Comparison of ENCODE assay signal across 12 cellular contexts in the genomic region with DNA sequence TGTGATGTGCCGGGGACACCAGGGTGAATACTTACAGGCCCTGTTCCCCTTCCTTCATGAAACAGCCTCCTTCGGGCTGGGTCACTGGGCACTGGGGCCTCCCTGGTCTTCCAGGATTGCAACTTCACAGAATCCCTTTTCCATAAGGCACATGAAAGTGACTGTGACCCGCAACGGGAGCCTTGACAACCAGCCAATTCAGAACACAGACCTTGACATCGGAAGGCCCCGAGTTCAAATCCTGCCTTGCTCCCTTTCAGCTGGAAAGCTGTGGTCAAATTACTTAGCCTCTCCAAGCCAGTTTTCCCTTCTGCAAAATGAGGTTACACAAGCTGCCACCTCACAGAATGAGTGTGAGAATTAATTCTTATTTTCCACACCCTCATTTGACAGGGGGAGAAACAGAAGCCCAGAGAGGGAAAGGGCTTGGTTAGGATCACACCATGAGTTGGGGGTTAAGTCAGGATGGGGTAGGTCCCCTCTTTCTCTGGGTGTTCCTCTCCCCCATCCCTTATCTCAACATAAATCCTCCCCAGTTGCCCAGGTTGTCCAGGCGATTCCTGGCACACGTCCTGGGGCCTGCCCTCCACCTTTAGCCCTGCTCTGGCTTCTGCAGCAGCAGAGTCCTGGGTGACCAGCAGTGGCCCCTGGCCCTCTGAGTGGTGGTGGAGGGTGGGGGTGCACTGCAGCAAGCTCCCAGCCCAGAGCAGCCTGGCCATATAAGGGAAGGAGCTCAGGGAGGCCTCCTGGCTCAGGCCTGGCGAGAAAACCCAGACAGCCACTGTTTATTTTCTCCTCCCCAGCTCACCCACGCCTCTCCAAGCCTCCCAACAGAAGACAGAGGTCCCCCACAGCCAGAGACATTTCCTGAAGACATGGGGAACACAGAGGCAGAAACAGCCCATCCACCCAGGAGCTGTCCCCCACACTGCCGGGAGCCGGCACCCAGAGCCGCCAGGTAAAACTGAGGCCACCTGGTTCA. TPM values are rescaled to one million over a fixed set of nuclear protein-coding genes. Genes with fewer than 3 reads are reported as not detected.
DNase-seq lines count a peak whose midpoint lies in the region; ATAC-seq and TF ChIP-seq lines count a peak whose summit lies in the region.
"Had no signal": no experiment of that assay in that cellular context is flagged by ENCODE, and none has a peak within 500 bp of the region (broad histone marks: within the 10 kb centered on the region; RNA-seq: fewer than 3 reads in every experiment).

No MANE protein-coding gene starts in this region.

- no peak overlapping the region for H3K4me3 Mint-ChIP-seq in osteocyte (ENCODE audit: unreplicated experiment)
- H3K4me3 Mint-ChIP-seq: T-cell had no signal

- H3K9me3 ChIP-seq in BLaER1 (no peaks in the 10 kb centered on the region), A673 (ENCODE audit: low read depth, low read length, poor library complexity, severe bottlenecking) (no peaks in the 10 kb centered on the region)

- no peak overlapping the region for H3K9ac ChIP-seq in BLaER1

- peak overlapping the region; percentile 82 for H3K4me2 ChIP-seq in BLaER1

- H3K4me3 ChIP-seq in BLaER1 (no peak overlapping the region), A673 (ENCODE audit: low read depth, low read length, poor library complexity, severe bottlenecking) (no peak overlapping the region)

- CTCF ChIA-PET in A673 (lab: Charles Lee): no interaction called here

- H3K27me3 Mint-ChIP-seq in osteocyte (ENCODE audit: unreplicated experiment): no peaks in the 10 kb centered on the region

- peaks cover 81% of the 10 kb centered on the region for H3K4me1 Mint-ChIP-seq in osteocyte (ENCODE audit: unreplicated experiment)

- intact Hi-C loops in left cardiac atrium (cut with DNase I) (no loop called here), A673 (cut with micrococcal nuclease; ENCODE audit: unreplicated experiment) (no loop called here)

- H3K27ac ChIP-seq in BLaER1 (no peak overlapping the region; the same call in 1 of the 2 replicates), A673 (ENCODE audit: low read depth, low read length, poor library complexity, severe bottlenecking) (no peak overlapping the region)

- POLR2A ChIA-PET in A673 (lab: Charles Lee; ENCODE audit: low non-redundant PET): no interaction called here

- peaks cover 59% of the 10 kb centered on the region for H3K4me1 ChIP-seq in BLaER1
- H3K4me1 ChIP-seq in A673 (ENCODE audit: insufficient read depth, low read length, poor library complexity, severe bottlenecking): peaks cover 8% of the 10 kb centered on the region

- H3K36me3 Mint-ChIP-seq in osteocyte (ENCODE audit: unreplicated experiment): peaks cover 54% of the 10 kb centered on the region
- H3K36me3 Mint-ChIP-seq: T-cell had no signal

- H3K27me3 ChIP-seq in BLaER1: no peaks in the 10 kb centered on the region
- no peaks in the 10 kb centered on the region for H3K27me3 ChIP-seq in A673 (replicated peaks; ENCODE audit: insufficient read depth, low read depth, low read length, poor library complexity)

- TF ChIP-seq CTCF in osteocyte (IDR thresholded peaks at IDR 0.05) (no peak), A673 (conservative IDR thresholded peaks at IDR 0.05; ENCODE audit: low read depth, low read length) (no peak)

- H3K27ac Mint-ChIP-seq in osteocyte (ENCODE audit: unreplicated experiment): peak overlapping the region; percentile 82
- H3K27ac Mint-ChIP-seq: T-cell had no signal

- ATAC-seq in left cardiac atrium (peak; percentile 65 to 82), GM18868 (IDR thresholded peaks at IDR 0.05; ENCODE audit: unreplicated experiment) (no peak)

- no peaks in the 10 kb centered on the region for H4K20me1 ChIP-seq in BLaER1

- no peaks in the 10 kb centered on the region for H3K36me3 ChIP-seq in BLaER1
- H3K36me3 ChIP-seq in A673 (ENCODE audit: insufficient read depth, low read length, poor library complexity, severe bottlenecking): no peaks in the 10 kb centered on the region

- DNase-seq in astrocyte of the hippocampus (ENCODE audit: low read depth, low spot score) (peak; percentile 78), left cardiac atrium (peak; percentile 71), osteocyte (ENCODE audit: extremely low spot score, unreplicated experiment) (no peak), COR-L47 (lab: John Stamatoyannopoulos, UW) (no peak), A673 (ENCODE audit: low spot score) (no peak)
- DNase-seq in activated naive CD4-positive, alpha-beta T cell treated with anti-CD3 and anti-CD28 coated beads, Interleukin-2, amount 50 U/mL, for 16 hours: no peak
- DNase-seq: ACHN, activated T-cell treated with anti-CD3 and anti-CD28 coated beads for 4 hours, NCI-H226 had no signal

- no TSS peak for BruUV-seq in A673 (replicated peaks; lab: Mats Ljungman, UMichigan)

- no peaks in the 10 kb centered on the region for H3K9me3 Mint-ChIP-seq in osteocyte (ENCODE audit: unreplicated experiment)
- H3K9me3 Mint-ChIP-seq: T-cell had no signal

RNA-seq across cellular contexts. Expression of gene IL17B, which starts 44.5 kb away (rescaled TPM):
- total RNA-seq in left cardiac atrium (under 1 TPM; 0.44 to 0.89 TPM), osteocyte (not detected in 2 replicates), A673 (2021) (not detected in 2 replicates)
- total RNA-seq: T-cell had no signal

Comparison
In these comparisons a context has a peak if more than half of its experiments do, and no peak if none do; other contexts are left out.
1. DNase-seq: peak in astrocyte of the hippocampus (single experiment) and left cardiac atrium (single experiment); none in osteocyte (single experiment), activated naive CD4-positive, alpha-beta T cell treated with anti-CD3 and anti-CD28 coated beads, Interleukin-2, amount 50 U/mL, for 16 hours (single experiment), COR-L47 (single experiment) and A673 (single experiment).